8 cellular contexts compared by ENCODE assay signal in the genomic region with DNA sequence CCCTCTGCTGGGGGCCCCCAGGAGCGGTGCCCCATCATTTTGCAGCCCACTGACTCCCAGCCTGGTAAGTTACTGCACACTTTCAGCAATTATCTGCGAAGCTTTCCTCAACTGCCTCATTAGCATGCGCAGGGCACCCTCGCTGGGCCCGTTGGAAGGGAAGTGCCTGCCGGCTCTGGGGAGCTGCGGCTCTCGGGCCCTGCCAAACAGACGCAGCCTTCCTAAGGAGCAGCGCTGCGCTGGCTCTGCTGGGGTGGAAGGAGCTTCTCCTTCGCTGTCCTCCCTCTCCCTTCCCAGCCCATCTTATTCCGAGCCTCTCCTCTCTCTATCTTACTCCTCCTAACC.
A peak's percentile ranks its signal among the peaks of the same experiment; 100 is the strongest.
DNase-seq lines count a peak whose midpoint lies in the region; ATAC-seq and TF ChIP-seq lines count a peak whose summit lies in the region.

No MANE protein-coding gene starts in this region.

- peak overlapping the region; percentile 89 for H3K4me3 Mint-ChIP-seq in GM23338
- H3K4me3 Mint-ChIP-seq in activated naive CD8-positive, alpha-beta T cell = peak overlapping the region; percentile 63
- H3K4me3 Mint-ChIP-seq in progenitor cell of endocrine pancreas (ENCODE audit: low read depth) = peak overlapping the region; percentile 63

- H3K9me3 Mint-ChIP-seq in GM23338 = no peaks in the 10 kb centered on the region
- H3K9me3 Mint-ChIP-seq in activated naive CD8-positive, alpha-beta T cell (ENCODE audit: low read depth) = no peaks in the 10 kb centered on the region
- no peaks in the 10 kb centered on the region for H3K9me3 Mint-ChIP-seq in progenitor cell of endocrine pancreas (ENCODE audit: low read depth)

- no peaks in the 10 kb centered on the region for H3F3A ChIP-seq in GM23338 (replicated peaks; ENCODE audit: low read depth)

- no peaks in the 10 kb centered on the region for H3K36me3 ChIP-seq in GM23338 (ENCODE audit: insufficient read depth)

- peak overlapping the region; percentile 86 for H3K4me3 ChIP-seq in GM23338

- DNase-seq in GM23338 (ENCODE audit: low spot score) = peak; percentile 73
- DNase-seq in left ventricle myocardium superior = peak; percentile 57
- no peak for DNase-seq in progenitor cell of endocrine pancreas (ENCODE audit: low spot score, unreplicated experiment)
- DNase-seq in GM20000 (ENCODE audit: low spot score) = no peak

- H3K36me3 Mint-ChIP-seq in GM23338 (ENCODE audit: low read depth) (no peaks in the 10 kb centered on the region; the same call in 2 of the 3 replicates), progenitor cell of endocrine pancreas (ENCODE audit: insufficient read depth) (no peaks in the 10 kb centered on the region)
- no peaks in the 10 kb centered on the region for H3K36me3 Mint-ChIP-seq in activated naive CD8-positive, alpha-beta T cell

- ATAC-seq in GM23338 (peak; percentile 92), left ventricle myocardium superior (peak; percentile 84), HG03439 (IDR thresholded peaks at IDR 0.05; ENCODE audit: unreplicated experiment) (no peak), HG02840 (IDR thresholded peaks at IDR 0.05; ENCODE audit: low FRiP score, unreplicated experiment) (no peak), HG02678 (IDR thresholded peaks at IDR 0.05; ENCODE audit: unreplicated experiment) (no peak)

- peak overlapping the region; percentile 99 for H3K4me2 ChIP-seq in GM23338

- H2AFZ ChIP-seq in GM23338 = peak overlapping the region; percentile 100

- H3K27ac Mint-ChIP-seq in GM23338 (no peak overlapping the region), progenitor cell of endocrine pancreas (no peak overlapping the region)
- H3K27ac Mint-ChIP-seq in activated naive CD8-positive, alpha-beta T cell = no peak overlapping the region

- intact Hi-C loops in left ventricle myocardium superior (cut with micrococcal nuclease) = no loop called here

- no peak overlapping the region for H3K27ac ChIP-seq in GM23338 (ENCODE audit: low read depth)

- H3K4me1 ChIP-seq in GM23338 (ENCODE audit: insufficient read depth) = peaks cover 4% of the 10 kb centered on the region

- H3K79me2 ChIP-seq in GM23338 (replicated peaks; ENCODE audit: insufficient read depth) = no peaks in the 10 kb centered on the region

- no peaks in the 10 kb centered on the region for H4K20me1 ChIP-seq in GM23338 (replicated peaks; ENCODE audit: insufficient read depth)

- H3K4me1 Mint-ChIP-seq in GM23338 (peaks cover 17% of the 10 kb centered on the region; the same call in 2 of the 3 replicates), progenitor cell of endocrine pancreas (ENCODE audit: low read depth) (peaks cover 14% of the 10 kb centered on the region)
- H3K4me1 Mint-ChIP-seq in activated naive CD8-positive, alpha-beta T cell (ENCODE audit: low read depth) = peaks cover 15% of the 10 kb centered on the region

- peaks cover 30% of the 10 kb centered on the region for H3K27me3 ChIP-seq in GM23338 (ENCODE audit: insufficient read depth)

- H3K9me2 ChIP-seq in GM23338 (ENCODE audit: insufficient read depth) = no peaks in the 10 kb centered on the region

- H3K27me3 Mint-ChIP-seq in GM23338 (ENCODE audit: insufficient read depth, low read depth, poor library complexity) (peaks cover 27% of the 10 kb centered on the region), progenitor cell of endocrine pancreas (peaks cover 57% of the 10 kb centered on the region)
- peaks cover 37% of the 10 kb centered on the region for H3K27me3 Mint-ChIP-seq in activated naive CD8-positive, alpha-beta T cell

- TF ChIP-seq CTCF in GM23338 (conservative IDR thresholded peaks at IDR 0.05; ENCODE audit: low read depth in 2 of 2) (no peak), progenitor cell of endocrine pancreas (IDR thresholded peaks at IDR 0.05; ENCODE audit: unreplicated experiment) (no peak), GM20000 (IDR thresholded peaks at IDR 0.05; ENCODE audit: extremely low read depth, missing control alignments) (no peak)

TF ChIP-seq in GM23338, 12 proteins besides CTCF, POLR2A, EP300 and RAD21 (continues in another document):
- TF ChIP-seq STAT1 (IDR thresholded peaks at IDR 0.05; ENCODE audit: unreplicated experiment) = no peak
- TF ChIP-seq ZNF331 (CRISPR knock-in tag; IDR thresholded peaks at IDR 0.05; ENCODE audit: low read depth) = no peak
- no peak for TF ChIP-seq NANOG (IDR thresholded peaks at IDR 0.05; ENCODE audit: borderline replicate concordance)
- TF ChIP-seq, protein P1, sequence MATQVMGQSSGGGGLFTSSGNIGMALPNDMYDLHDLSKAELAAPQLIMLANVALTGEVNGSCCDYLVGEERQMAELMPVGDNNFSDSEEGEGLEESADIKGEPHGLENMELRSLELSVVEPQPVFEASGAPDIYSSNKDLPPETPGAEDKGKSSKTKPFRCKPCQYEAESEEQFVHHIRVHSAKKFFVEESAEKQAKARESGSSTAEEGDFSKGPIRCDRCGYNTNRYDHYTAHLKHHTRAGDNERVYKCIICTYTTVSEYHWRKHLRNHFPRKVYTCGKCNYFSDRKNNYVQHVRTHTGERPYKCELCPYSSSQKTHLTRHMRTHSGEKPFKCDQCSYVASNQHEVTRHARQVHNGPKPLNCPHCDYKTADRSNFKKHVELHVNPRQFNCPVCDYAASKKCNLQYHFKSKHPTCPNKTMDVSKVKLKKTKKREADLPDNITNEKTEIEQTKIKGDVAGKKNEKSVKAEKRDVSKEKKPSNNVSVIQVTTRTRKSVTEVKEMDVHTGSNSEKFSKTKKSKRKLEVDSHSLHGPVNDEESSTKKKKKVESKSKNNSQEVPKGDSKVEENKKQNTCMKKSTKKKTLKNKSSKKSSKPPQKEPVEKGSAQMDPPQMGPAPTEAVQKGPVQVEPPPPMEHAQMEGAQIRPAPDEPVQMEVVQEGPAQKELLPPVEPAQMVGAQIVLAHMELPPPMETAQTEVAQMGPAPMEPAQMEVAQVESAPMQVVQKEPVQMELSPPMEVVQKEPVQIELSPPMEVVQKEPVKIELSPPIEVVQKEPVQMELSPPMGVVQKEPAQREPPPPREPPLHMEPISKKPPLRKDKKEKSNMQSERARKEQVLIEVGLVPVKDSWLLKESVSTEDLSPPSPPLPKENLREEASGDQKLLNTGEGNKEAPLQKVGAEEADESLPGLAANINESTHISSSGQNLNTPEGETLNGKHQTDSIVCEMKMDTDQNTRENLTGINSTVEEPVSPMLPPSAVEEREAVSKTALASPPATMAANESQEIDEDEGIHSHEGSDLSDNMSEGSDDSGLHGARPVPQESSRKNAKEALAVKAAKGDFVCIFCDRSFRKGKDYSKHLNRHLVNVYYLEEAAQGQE (IDR thresholded peaks at IDR 0.05; ENCODE audit: unreplicated experiment) = no peak
- no peak for TF ChIP-seq CREB1 (CRISPR knock-in tag; IDR thresholded peaks at IDR 0.05; ENCODE audit: low read depth)
- TF ChIP-seq, protein P2, sequence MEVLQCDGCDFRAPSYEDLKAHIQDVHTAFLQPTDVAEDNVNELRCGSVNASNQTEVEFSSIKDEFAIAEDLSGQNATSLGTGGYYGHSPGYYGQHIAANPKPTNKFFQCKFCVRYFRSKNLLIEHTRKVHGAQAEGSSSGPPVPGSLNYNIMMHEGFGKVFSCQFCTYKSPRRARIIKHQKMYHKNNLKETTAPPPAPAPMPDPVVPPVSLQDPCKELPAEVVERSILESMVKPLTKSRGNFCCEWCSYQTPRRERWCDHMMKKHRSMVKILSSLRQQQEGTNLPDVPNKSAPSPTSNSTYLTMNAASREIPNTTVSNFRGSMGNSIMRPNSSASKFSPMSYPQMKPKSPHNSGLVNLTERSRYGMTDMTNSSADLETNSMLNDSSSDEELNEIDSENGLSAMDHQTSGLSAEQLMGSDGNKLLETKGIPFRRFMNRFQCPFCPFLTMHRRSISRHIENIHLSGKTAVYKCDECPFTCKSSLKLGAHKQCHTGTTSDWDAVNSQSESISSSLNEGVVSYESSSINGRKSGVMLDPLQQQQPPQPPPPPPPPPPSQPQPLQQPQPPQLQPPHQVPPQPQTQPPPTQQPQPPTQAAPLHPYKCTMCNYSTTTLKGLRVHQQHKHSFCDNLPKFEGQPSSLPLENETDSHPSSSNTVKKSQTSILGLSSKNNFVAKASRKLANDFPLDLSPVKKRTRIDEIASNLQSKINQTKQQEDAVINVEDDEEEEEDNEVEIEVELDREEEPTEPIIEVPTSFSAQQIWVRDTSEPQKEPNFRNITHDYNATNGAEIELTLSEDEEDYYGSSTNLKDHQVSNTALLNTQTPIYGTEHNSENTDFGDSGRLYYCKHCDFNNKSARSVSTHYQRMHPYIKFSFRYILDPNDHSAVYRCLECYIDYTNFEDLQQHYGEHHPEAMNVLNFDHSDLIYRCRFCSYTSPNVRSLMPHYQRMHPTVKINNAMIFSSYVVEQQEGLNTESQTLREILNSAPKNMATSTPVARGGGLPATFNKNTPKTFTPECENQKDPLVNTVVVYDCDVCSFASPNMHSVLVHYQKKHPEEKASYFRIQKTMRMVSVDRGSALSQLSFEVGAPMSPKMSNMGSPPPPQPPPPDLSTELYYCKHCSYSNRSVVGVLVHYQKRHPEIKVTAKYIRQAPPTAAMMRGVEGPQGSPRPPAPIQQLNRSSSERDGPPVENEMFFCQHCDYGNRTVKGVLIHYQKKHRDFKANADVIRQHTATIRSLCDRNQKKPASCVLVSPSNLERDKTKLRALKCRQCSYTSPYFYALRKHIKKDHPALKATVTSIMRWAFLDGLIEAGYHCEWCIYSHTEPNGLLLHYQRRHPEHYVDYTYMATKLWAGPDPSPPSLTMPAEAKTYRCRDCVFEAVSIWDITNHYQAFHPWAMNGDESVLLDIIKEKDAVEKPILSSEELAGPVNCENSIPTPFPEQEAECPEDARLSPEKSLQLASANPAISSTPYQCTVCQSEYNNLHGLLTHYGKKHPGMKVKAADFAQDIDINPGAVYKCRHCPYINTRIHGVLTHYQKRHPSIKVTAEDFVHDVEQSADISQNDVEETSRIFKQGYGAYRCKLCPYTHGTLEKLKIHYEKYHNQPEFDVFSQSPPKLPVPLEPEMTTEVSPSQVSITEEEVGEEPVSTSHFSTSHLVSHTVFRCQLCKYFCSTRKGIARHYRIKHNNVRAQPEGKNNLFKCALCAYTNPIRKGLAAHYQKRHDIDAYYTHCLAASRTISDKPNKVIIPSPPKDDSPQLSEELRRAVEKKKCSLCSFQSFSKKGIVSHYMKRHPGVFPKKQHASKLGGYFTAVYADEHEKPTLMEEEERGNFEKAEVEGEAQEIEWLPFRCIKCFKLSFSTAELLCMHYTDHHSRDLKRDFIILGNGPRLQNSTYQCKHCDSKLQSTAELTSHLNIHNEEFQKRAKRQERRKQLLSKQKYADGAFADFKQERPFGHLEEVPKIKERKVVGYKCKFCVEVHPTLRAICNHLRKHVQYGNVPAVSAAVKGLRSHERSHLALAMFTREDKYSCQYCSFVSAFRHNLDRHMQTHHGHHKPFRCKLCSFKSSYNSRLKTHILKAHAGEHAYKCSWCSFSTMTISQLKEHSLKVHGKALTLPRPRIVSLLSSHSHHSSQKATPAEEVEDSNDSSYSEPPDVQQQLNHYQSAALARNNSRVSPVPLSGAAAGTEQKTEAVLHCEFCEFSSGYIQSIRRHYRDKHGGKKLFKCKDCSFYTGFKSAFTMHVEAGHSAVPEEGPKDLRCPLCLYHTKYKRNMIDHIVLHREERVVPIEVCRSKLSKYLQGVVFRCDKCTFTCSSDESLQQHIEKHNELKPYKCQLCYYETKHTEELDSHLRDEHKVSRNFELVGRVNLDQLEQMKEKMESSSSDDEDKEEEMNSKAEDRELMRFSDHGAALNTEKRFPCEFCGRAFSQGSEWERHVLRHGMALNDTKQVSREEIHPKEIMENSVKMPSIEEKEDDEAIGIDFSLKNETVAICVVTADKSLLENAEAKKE (CRISPR knock-in tag; IDR thresholded peaks at IDR 0.05) = no peak

Comparison
In these comparisons a context has a peak if more than half of its experiments do, and no peak if none do; other contexts are left out.
1. ATAC-seq: peak in GM23338 (single experiment) and left ventricle myocardium superior (single experiment); none in HG03439 (single experiment), HG02840 (single experiment) and HG02678 (single experiment).
2. DNase-seq: peak in GM23338 (single experiment) and left ventricle myocardium superior (single experiment); none in progenitor cell of endocrine pancreas (single experiment) and GM20000 (single experiment).
3. Peak in every context shown above with its lines, with median percentiles within 50 percentile points of each other: H3K4me3 Mint-ChIP-seq.